ENCODE assay signal across 21 cellular contexts in genomic region chr7:149775176-149775556, GRCh38. TPM values are rescaled to one million over a fixed set of nuclear protein-coding genes. Genes with fewer than 3 reads are reported as not detected.
A peak's percentile ranks its signal among the peaks of the same experiment; 100 is the strongest.
DNase-seq lines count a peak whose midpoint lies in the region; ATAC-seq and TF ChIP-seq lines count a peak whose summit lies in the region.
"Had no signal": no experiment of that assay in that cellular context is flagged by ENCODE, and none has a peak within 500 bp of the region (broad histone marks: within the 10 kb centered on the region; RNA-seq: fewer than 3 reads in every experiment).

No MANE protein-coding gene starts in this region.

- DNase-seq in activated naive CD4-positive, alpha-beta T cell treated with anti-CD3 and anti-CD28 coated beads, Interleukin-2, amount 10 ng/mL, durations not matched to agents 7 days and 5 days: no peak
- DNase-seq in activated naive CD4-positive, alpha-beta T cell treated with anti-CD3 and anti-CD28 coated beads, Interleukin-2, amount 50 U/mL, for 72 hours (ENCODE audit: low spot score in 2 of 2): no peak
- DNase-seq in left ventricle myocardium superior: peak; percentile 13
- no peak for DNase-seq in neuronal stem cell (ENCODE audit: low spot score)
- DNase-seq in brain microvascular endothelial cell: no peak
- no peak for DNase-seq in SK-N-SH
- DNase-seq in head of caudate nucleus: no peak
- DNase-seq: 8988T; activated CD4-positive, alpha-beta T cell treated with anti-CD3 and anti-CD28 coated beads for 48 hours; activated naive CD4-positive, alpha-beta T cell treated with Interleukin-2 at 50 U/mL for 16 hours; activated T-cell treated with anti-CD3 and anti-CD28 coated beads, Interleukin-2, amount 50 U/mL, for 48 hours; Calu3; H9; NCI-H1048; stimulated activated CD4-positive, alpha-beta T cell treated with anti-CD3 and anti-CD28 coated beads, Interleukin-15, amount 100 ng/mL, for 24 hours had no signal

- intact Hi-C loops in left ventricle myocardium superior (cut with micrococcal nuclease): no loop called here
- intact Hi-C loops in head of caudate nucleus (cut with DNase I): no loop called here

- H2BK15ac ChIP-seq in neuronal stem cell (ENCODE audit: low read length): no peak overlapping the region

- ATAC-seq in activated naive CD4-positive, alpha-beta T cell treated with anti-CD3 and anti-CD28 coated beads, Interleukin-2, amount 50 U/mL, for 72 hours: no peak
- ATAC-seq in left ventricle myocardium superior: no peak

- H3K9me3 ChIP-seq in HEK293 (ENCODE audit: control insufficient read depth, insufficient read depth, low read depth, low read length) (no peaks in the 10 kb centered on the region), neuronal stem cell (replicated peaks in 1 of 2; ENCODE audit: control insufficient read depth in 2 of 2, insufficient read depth in 1 of 2, low read depth in 1 of 2, low read length in 2 of 2) (peaks cover 0 to 2% of the 10 kb centered on the region in 2 donors), SK-N-SH (no peaks in the 10 kb centered on the region)
- H3K9me3 ChIP-seq: transverse colon had no signal

- no peak overlapping the region for H2BK120ac ChIP-seq in neuronal stem cell (ENCODE audit: low read depth, low read length)

- H4K8ac ChIP-seq in neuronal stem cell (ENCODE audit: low read depth, low read length): no peak overlapping the region

- H3K27ac Mint-ChIP-seq in activated naive CD4-positive, alpha-beta T cell treated with anti-CD3 and anti-CD28 coated beads, Interleukin-2, amount 10 ng/mL, durations not matched to agents 7 days and 5 days: no peak overlapping the region
- H3K27ac Mint-ChIP-seq in activated naive CD4-positive, alpha-beta T cell treated with anti-CD3 and anti-CD28 coated beads, Interleukin-2, amount 50 U/mL, for 72 hours: no peak overlapping the region
- H3K27ac Mint-ChIP-seq: H9; stimulated activated naive CD8-positive, alpha-beta T cell treated with anti-CD3 and anti-CD28 coated beads, Interleukin-15, Interleukin-2, amounts not matched to agents 100 ng/mL and 50 ng/mL, for 24 hours had no signal

- no peak for TF ChIP-seq EP300 in SK-N-SH (IDR thresholded peaks at IDR 0.05; ENCODE audit: borderline replicate concordance in 1 of 2, low read depth in 1 of 2, low read length in 1 of 2)

- H3K4me1 Mint-ChIP-seq in activated naive CD4-positive, alpha-beta T cell treated with anti-CD3 and anti-CD28 coated beads, Interleukin-2, amount 10 ng/mL, durations not matched to agents 7 days and 5 days: peaks cover 8% of the 10 kb centered on the region

- no peaks in the 10 kb centered on the region for H4K20me1 ChIP-seq in SK-N-SH (ENCODE audit: insufficient read depth)

- no peak overlapping the region for H3K4me2 ChIP-seq in neuronal stem cell (ENCODE audit: insufficient read depth, low read length, poor library complexity, severe bottlenecking)
- H3K4me2 ChIP-seq in SK-N-SH: no peak overlapping the region

- H3K27me3 ChIP-seq in neuronal stem cell (ENCODE audit: control insufficient read depth in 3 of 3, insufficient read depth in 3 of 3, low read depth in 1 of 3, low read length in 3 of 3): peaks cover 0 to 17% (median 0%) of the 10 kb centered on the region in 3 experiments
- peaks cover 16% of the 10 kb centered on the region for H3K27me3 ChIP-seq in brain microvascular endothelial cell (replicated peaks)
- no peaks in the 10 kb centered on the region for H3K27me3 ChIP-seq in SK-N-SH (ENCODE audit: insufficient read depth)

- CTCF ChIA-PET in activated naive CD4-positive, alpha-beta T cell treated with anti-CD3 and anti-CD28 coated beads, Interleukin-2, amount 10 ng/mL, durations not matched to agents 7 days and 5 days (lab: Charles Lee): no interaction called here
- CTCF ChIA-PET in HEK293 (lab: Yijun Ruan, JAX): interaction anchor here (1.1 kb wide), 1 partner anchor 25 kb away, joined by 5 read pairs; no protein-coding TSS in a partner anchor
- CTCF ChIA-PET in SK-N-SH (lab: Yijun Ruan, JAX): interaction anchor here (1.6 to 12.5 kb wide), 6 partner anchors 9 to 33 kb away, joined by 5 to 132 read pairs (median 9); no protein-coding TSS in a partner anchor

- no peaks in the 10 kb centered on the region for H3K79me2 ChIP-seq in SK-N-SH (ENCODE audit: insufficient read depth)

- peaks cover 78% of the 10 kb centered on the region for H3K27me3 Mint-ChIP-seq in activated naive CD4-positive, alpha-beta T cell treated with anti-CD3 and anti-CD28 coated beads, Interleukin-2, amount 10 ng/mL, durations not matched to agents 7 days and 5 days
- H3K27me3 Mint-ChIP-seq: stimulated activated naive CD8-positive, alpha-beta T cell treated with anti-CD3 and anti-CD28 coated beads, Interleukin-15, Interleukin-2, amounts not matched to agents 100 ng/mL and 50 ng/mL, for 24 hours had no signal

- peaks cover 14% of the 10 kb centered on the region for H3F3A ChIP-seq in SK-N-SH (replicated peaks; ENCODE audit: insufficient read depth)

- H3K4me3 ChIP-seq in HEK293 (ENCODE audit: low read depth, low read length) (no peak overlapping the region), neuronal stem cell (ENCODE audit: low read length in 2 of 2) (no peak overlapping the region), brain microvascular endothelial cell (ENCODE audit: low read depth, low read length) (no peak overlapping the region), SK-N-SH (ENCODE audit: low read depth in 2 of 2, low read length in 1 of 2) (no peak overlapping the region)
- H3K4me3 ChIP-seq: SK-N-MC, transverse colon had no signal

- no peak overlapping the region for H2BK5ac ChIP-seq in neuronal stem cell (ENCODE audit: low read length)

- no peaks in the 10 kb centered on the region for H3K79me1 ChIP-seq in neuronal stem cell (ENCODE audit: low read depth, low read length)

- H2AK5ac ChIP-seq in neuronal stem cell (ENCODE audit: low read depth, low read length): peak overlapping the region; percentile 97

- no peaks in the 10 kb centered on the region for H3K9me3 Mint-ChIP-seq in activated naive CD4-positive, alpha-beta T cell treated with anti-CD3 and anti-CD28 coated beads, Interleukin-2, amount 10 ng/mL, durations not matched to agents 7 days and 5 days
- H3K9me3 Mint-ChIP-seq in activated naive CD4-positive, alpha-beta T cell treated with anti-CD3 and anti-CD28 coated beads, Interleukin-2, amount 50 U/mL, for 72 hours: no peaks in the 10 kb centered on the region
- H3K9me3 Mint-ChIP-seq: H9; stimulated activated naive CD8-positive, alpha-beta T cell treated with anti-CD3 and anti-CD28 coated beads, Interleukin-15, Interleukin-2, amounts not matched to agents 100 ng/mL and 50 ng/mL, for 24 hours had no signal

- POLR2A ChIA-PET in HEK293 (lab: Yijun Ruan, JAX): interaction anchor here (0.6 kb wide), 1 partner anchor 65 kb away, joined by 4 read pairs; no protein-coding TSS in a partner anchor
- POLR2A ChIA-PET in SK-N-SH (lab: Yijun Ruan, JAX): no interaction called here

- H4K91ac ChIP-seq in neuronal stem cell (ENCODE audit: low read depth, low read length, poor library complexity): no peak overlapping the region

- H3K14ac ChIP-seq in neuronal stem cell (ENCODE audit: low read length): no peak overlapping the region

- H3K4me3 Mint-ChIP-seq in activated naive CD4-positive, alpha-beta T cell treated with anti-CD3 and anti-CD28 coated beads, Interleukin-2, amount 10 ng/mL, durations not matched to agents 7 days and 5 days: peak overlapping the region; percentile 18
- H3K4me3 Mint-ChIP-seq: stimulated activated naive CD8-positive, alpha-beta T cell treated with anti-CD3 and anti-CD28 coated beads, Interleukin-15, Interleukin-2, amounts not matched to agents 100 ng/mL and 50 ng/mL, for 24 hours had no signal

- H3K27ac ChIP-seq in HEK293 (ENCODE audit: extremely low read depth, low read depth, low read length) (no peak overlapping the region), neuronal stem cell (replicated peaks; ENCODE audit: low read length) (no peak overlapping the region), brain microvascular endothelial cell (no peak overlapping the region), SK-N-SH (ENCODE audit: low read depth in 2 of 2, low read length in 1 of 2) (no peak overlapping the region; a peak in 1 of 4 replicates)
- H3K27ac ChIP-seq: SK-N-MC had no signal

- in situ Hi-C loops in brain microvascular endothelial cell (cut with HindIII; ENCODE audit: low pct_ligation_motif_present, low sequenced_read_pairs): no loop called here

- H2AFZ ChIP-seq in neuronal stem cell (ENCODE audit: low read length) (no peak overlapping the region), SK-N-SH (ENCODE audit: low read depth) (no peak overlapping the region)

- no peak overlapping the region for H3K18ac ChIP-seq in neuronal stem cell (ENCODE audit: low read length)

- no peak overlapping the region for H3K23ac ChIP-seq in neuronal stem cell (ENCODE audit: low read depth, low read length, poor library complexity)

- no peaks in the 10 kb centered on the region for H3K36me3 Mint-ChIP-seq in activated naive CD4-positive, alpha-beta T cell treated with anti-CD3 and anti-CD28 coated beads, Interleukin-2, amount 10 ng/mL, durations not matched to agents 7 days and 5 days
- no peaks in the 10 kb centered on the region for H3K36me3 Mint-ChIP-seq in activated naive CD4-positive, alpha-beta T cell treated with anti-CD3 and anti-CD28 coated beads, Interleukin-2, amount 50 U/mL, for 72 hours

- H2BK12ac ChIP-seq in neuronal stem cell (ENCODE audit: low read length): peak overlapping the region; percentile 66

- no peaks in the 10 kb centered on the region for H3K9me2 ChIP-seq in SK-N-SH

- H3K36me3 ChIP-seq in HEK293 (ENCODE audit: control insufficient read depth in 2 of 2, insufficient read depth in 1 of 2, low read length in 2 of 2): peaks cover 0 to 6% of the 10 kb centered on the region in 2 experiments; a peak in 1 of 3 replicates
- H3K36me3 ChIP-seq in neuronal stem cell (replicated peaks in 1 of 2; ENCODE audit: control insufficient read depth in 2 of 2, insufficient read depth in 2 of 2, low read length in 2 of 2): no peaks in the 10 kb centered on the region
- H3K36me3 ChIP-seq in brain microvascular endothelial cell (replicated peaks): no peaks in the 10 kb centered on the region
- no peaks in the 10 kb centered on the region for H3K36me3 ChIP-seq in SK-N-SH (replicated peaks in 1 of 2; ENCODE audit: control insufficient read depth in 1 of 2, insufficient read depth in 2 of 2, low read length in 1 of 2)
- H3K36me3 ChIP-seq: transverse colon had no signal

- no peak for TF ChIP-seq CTCF in HEK293 (tag by site-specific recombination; IDR thresholded peaks at IDR 0.05)
- no peak for TF ChIP-seq CTCF in brain microvascular endothelial cell (IDR thresholded peaks at IDR 0.05; ENCODE audit: low read depth, low read length, missing control alignments)
- no peak for TF ChIP-seq CTCF in SK-N-SH (IDR thresholded peaks at IDR 0.05)

- no CpG with 5 or more reads among the region's 5 CpGs for WGBS in neuronal stem cell (ENCODE audit: extremely low coverage in 2 of 2, insufficient read length in 2 of 2, insufficient replicate concordance in 1 of 2), 2 donors
- 88% methylated on average over 5 of the region's 5 CpGs for WGBS in SK-N-SH (ENCODE audit: low lambda C conversion rate)

- H3K9ac ChIP-seq in neuronal stem cell (ENCODE audit: low read depth, low read length, poor library complexity) (no peak overlapping the region), SK-N-SH (no peak overlapping the region)

- no peak overlapping the region for H3K4ac ChIP-seq in neuronal stem cell (ENCODE audit: low read length)

- TF ChIP-seq RAD21 in SK-N-SH (IDR thresholded peaks at IDR 0.05; ENCODE audit: low read length): no peak

- H3K4me1 ChIP-seq in HEK293 (ENCODE audit: control insufficient read depth, insufficient read depth, low read length): no peaks in the 10 kb centered on the region
- H3K4me1 ChIP-seq in neuronal stem cell (ENCODE audit: control insufficient read depth in 2 of 2, insufficient read depth in 1 of 2, low read depth in 1 of 2, low read length in 2 of 2): peaks cover 14 to 56% of the 10 kb centered on the region in 2 donors
- peaks cover 4 to 54% of the 10 kb centered on the region in 2 experiments; a peak in 1 of 4 replicates for H3K4me1 ChIP-seq in SK-N-SH (ENCODE audit: control insufficient read depth in 1 of 2, insufficient read depth in 2 of 2, low read depth in 1 of 2, low read length in 1 of 2)

RNA-seq across cellular contexts. Expression of gene ZNF467, which starts 1.8 kb away (rescaled TPM):
- under 1 TPM; 0.23 to 0.25 TPM for total RNA-seq in activated naive CD4-positive, alpha-beta T cell treated with anti-CD3 and anti-CD28 coated beads, Interleukin-2, amount 50 U/mL, for 72 hours
- 7.8 TPM for total RNA-seq in left ventricle myocardium superior
- 6.2 TPM for polyA plus RNA-seq in neuronal stem cell (2013, experiment 1 of 2)
- 6.1 TPM for polyA plus RNA-seq in neuronal stem cell (2013, experiment 2 of 2)
- 2.6 and 4.1 TPM in 2 replicates for polyA plus RNA-seq in SK-N-SH (2012; rRNA removed)
- polyA plus RNA-seq in SK-N-SH (2012; cell fraction: cytosol; rRNA removed): 2.1 and 3.1 TPM in 2 replicates
- polyA plus RNA-seq in SK-N-SH (2012; cell fraction: nucleus; rRNA removed): 10.0 and 12.6 TPM in 2 replicates
- total RNA-seq: RPMI7951; T-helper 2 cell treated with Interferon-gamma antibody and Interleukin-4, amounts not matched to agents 100 ng/mL and 5 ng/mL, for 36 hours had no signal
